14 cellular contexts compared by ENCODE assay signal in genomic region chrX:129706395-129707072, GRCh38. TPM values are rescaled to one million over a fixed set of nuclear protein-coding genes. Genes with fewer than 3 reads are reported as not detected.
DNase-seq lines count a peak whose midpoint lies in the region; ATAC-seq, FAIRE-seq and TF ChIP-seq lines count a peak whose summit lies in the region.
"Had no signal": no experiment of that assay in that cellular context is flagged by ENCODE, and none has a peak within 500 bp of the region (broad histone marks: within the 10 kb centered on the region; RNA-seq: fewer than 3 reads in every experiment).

No MANE protein-coding gene starts in this region.

- H3K9me3 Mint-ChIP-seq in MCF 10A (ENCODE audit: unreplicated experiment): no peaks in the 10 kb centered on the region
- H3K9me3 Mint-ChIP-seq: dendritic cell treated with granulocyte-macrophage colony-stimulating factor and Interleukin-4, amounts not matched to agents 40 ng/mL and 50 ng/mL, for 4 days had no signal

- peaks cover 9% of the 10 kb centered on the region for H3K4me1 Mint-ChIP-seq in MCF 10A (ENCODE audit: insufficient read depth, unreplicated experiment)
- H3K4me1 Mint-ChIP-seq: activated CD4-positive, alpha-beta T cell treated with anti-CD3 and anti-CD28 coated beads for 36 hours had no signal

- ATAC-seq in GM21786 (IDR thresholded peaks at IDR 0.05; ENCODE audit: unreplicated experiment) (no peak), HG02759 (IDR thresholded peaks at IDR 0.05; ENCODE audit: unreplicated experiment) (no peak)
- ATAC-seq: activated CD4-positive, alpha-beta T cell treated with anti-CD3 and anti-CD28 coated beads for 36 hours; mucosa of descending colon had no signal

- peaks cover 66% of the 10 kb centered on the region for H3K27me3 Mint-ChIP-seq in MCF 10A (ENCODE audit: insufficient read depth, unreplicated experiment)
- H3K27me3 Mint-ChIP-seq: activated CD4-positive, alpha-beta T cell treated with anti-CD3 and anti-CD28 coated beads for 36 hours; dendritic cell treated with granulocyte-macrophage colony-stimulating factor and Interleukin-4, amounts not matched to agents 40 ng/mL and 50 ng/mL, for 4 days had no signal

- H3K4me3 Mint-ChIP-seq in MCF 10A (ENCODE audit: unreplicated experiment): no peak overlapping the region
- H3K4me3 Mint-ChIP-seq: activated CD4-positive, alpha-beta T cell treated with anti-CD3 and anti-CD28 coated beads for 36 hours; dendritic cell treated with granulocyte-macrophage colony-stimulating factor and Interleukin-4, amounts not matched to agents 40 ng/mL and 50 ng/mL, for 4 days had no signal

- intact Hi-C loops in MCF 10A (cut with micrococcal nuclease): no loop called here

- POLR2A ChIA-PET in MCF 10A (lab: Yijun Ruan, JAX): no interaction called here

- BruUV-seq in MCF 10A (replicated peaks; lab: Mats Ljungman, UMichigan): no TSS peak

- H3K27ac Mint-ChIP-seq in MCF 10A (ENCODE audit: low read depth, unreplicated experiment): no peak overlapping the region
- H3K27ac Mint-ChIP-seq: activated CD4-positive, alpha-beta T cell treated with anti-CD3 and anti-CD28 coated beads for 36 hours; dendritic cell treated with granulocyte-macrophage colony-stimulating factor and Interleukin-4, amounts not matched to agents 40 ng/mL and 50 ng/mL, for 4 days had no signal

- CTCF ChIA-PET in MCF 10A (lab: Yijun Ruan, JAX): interaction anchor here (0.7 kb wide), 1 partner anchor 27 kb away, joined by 3 read pairs; no protein-coding TSS in a partner anchor

- no peaks in the 10 kb centered on the region for H3K36me3 Mint-ChIP-seq in MCF 10A (ENCODE audit: insufficient read depth, unreplicated experiment)

- DNase-seq in C1 segment of cervical spinal cord (lab: John Stamatoyannopoulos, UW): peak in 11 of 14 donors; percentile 25 to 88 (median 75)
- peak; percentile 26 for DNase-seq in NCI-H1694 treated with DMSO at 0.1 percent for 48 hours (lab: John Stamatoyannopoulos, UW)
- DNase-seq in MCF 10A (ENCODE audit: unreplicated experiment): peak; percentile 58
- peak; percentile 41 for DNase-seq in mesenteric fat pad (ENCODE audit: low spot score)
- no peak for DNase-seq in stimulated activated CD4-positive, alpha-beta T cell treated with anti-CD3 and anti-CD28 coated beads, Interleukin-2, amount 100 ng/mL, for 48 hours
- no peak for DNase-seq in HTR-8/SVneo (ENCODE audit: insufficient read length, low spot score)
- DNase-seq: activated CD4-positive, alpha-beta T cell treated with anti-CD3 and anti-CD28 coated beads for 36 hours; activated effector memory CD4-positive, alpha-beta T cell treated with anti-CD3 and anti-CD28 coated beads, Interleukin-2, amount 50 U/mL, for 16 hours; mucosa of descending colon; NCI-H1417 treated with DMSO at 0.1 percent for 48 hours; SHP77 treated with DMSO at 0.1 percent for 48 hours had no signal

- TF ChIP-seq CTCF in MCF 10A (IDR thresholded peaks at IDR 0.05; ENCODE audit: unreplicated experiment): no peak

- no peak for FAIRE-seq in HTR-8/SVneo (lab: Jason Lieb, UNC)

RNA-seq across cellular contexts. Expression of gene XPNPEP2, which starts 32.2 kb away (rescaled TPM):
- total RNA-seq in MCF 10A (2022): not detected in 2 replicates
- 9.6 TPM for total RNA-seq in mesenteric fat pad

RNA-seq across cellular contexts. Expression of gene APLN, which starts 51.8 kb away (rescaled TPM):
- total RNA-seq in MCF 10A (2022) (not detected in 2 replicates), mesenteric fat pad (5.6 TPM)

Comparison
In these comparisons a context has a peak if more than half of its experiments do, and no peak if none do; other contexts are left out.
1. DNase-seq: peak in C1 segment of cervical spinal cord (11 of 14), NCI-H1694 treated with DMSO at 0.1 percent for 48 hours (single experiment), MCF 10A (single experiment) and mesenteric fat pad (single experiment); none in stimulated activated CD4-positive, alpha-beta T cell treated with anti-CD3 and anti-CD28 coated beads, Interleukin-2, amount 100 ng/mL, for 48 hours (0 of 2) and HTR-8/SVneo (single experiment).
2. RNA of gene XPNPEP2, which starts 32.2 kb away (total RNA-seq): 9.6 TPM in mesenteric fat pad (single experiment); not detected in MCF 10A; every median in the first group is over 10 times any median in the second.